Comparison of ENCODE assay signal across 9 cellular contexts in the genomic region with DNA sequence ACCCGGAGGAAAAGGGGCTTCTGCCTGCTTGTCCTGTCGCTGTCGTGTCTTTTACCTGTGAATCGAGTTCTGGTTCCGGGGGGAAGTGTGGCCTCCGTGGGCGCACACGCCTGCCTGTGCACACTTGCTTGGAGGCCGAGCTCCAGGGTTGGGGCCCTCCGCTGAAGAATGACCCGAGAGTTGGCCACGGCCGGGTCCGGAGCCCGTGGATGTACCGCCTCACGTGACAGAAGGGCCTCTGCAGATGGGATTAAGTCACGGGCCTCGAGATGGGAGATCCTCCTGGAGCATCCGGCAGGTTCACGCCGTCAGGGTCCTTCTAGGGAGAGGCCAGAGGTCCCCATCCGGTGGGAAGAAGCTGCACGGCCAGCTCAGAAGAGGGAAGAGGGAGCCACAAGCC.
"Had no signal": no experiment of that assay in that cellular context is flagged by ENCODE, and none has a peak within 500 bp of the region (broad histone marks: within the 10 kb centered on the region; RNA-seq: fewer than 3 reads in every experiment).

No MANE protein-coding gene starts in this region.

- FAIRE-seq: H54, HepG2 had no signal

- H2AFZ ChIP-seq: GM23248 had no signal

- DNase-seq: GM23248, GOT3, H9, HCEC 1CT, HFFc6, KG1 had no signal

- H3K9ac ChIP-seq: GM23248 had no signal

- H3K27ac ChIP-seq: GM23248, HL-60 had no signal

- H3K4me3 ChIP-seq: GM23248 had no signal
